ENCODE assay signal across 12 cellular contexts in the genomic region with DNA sequence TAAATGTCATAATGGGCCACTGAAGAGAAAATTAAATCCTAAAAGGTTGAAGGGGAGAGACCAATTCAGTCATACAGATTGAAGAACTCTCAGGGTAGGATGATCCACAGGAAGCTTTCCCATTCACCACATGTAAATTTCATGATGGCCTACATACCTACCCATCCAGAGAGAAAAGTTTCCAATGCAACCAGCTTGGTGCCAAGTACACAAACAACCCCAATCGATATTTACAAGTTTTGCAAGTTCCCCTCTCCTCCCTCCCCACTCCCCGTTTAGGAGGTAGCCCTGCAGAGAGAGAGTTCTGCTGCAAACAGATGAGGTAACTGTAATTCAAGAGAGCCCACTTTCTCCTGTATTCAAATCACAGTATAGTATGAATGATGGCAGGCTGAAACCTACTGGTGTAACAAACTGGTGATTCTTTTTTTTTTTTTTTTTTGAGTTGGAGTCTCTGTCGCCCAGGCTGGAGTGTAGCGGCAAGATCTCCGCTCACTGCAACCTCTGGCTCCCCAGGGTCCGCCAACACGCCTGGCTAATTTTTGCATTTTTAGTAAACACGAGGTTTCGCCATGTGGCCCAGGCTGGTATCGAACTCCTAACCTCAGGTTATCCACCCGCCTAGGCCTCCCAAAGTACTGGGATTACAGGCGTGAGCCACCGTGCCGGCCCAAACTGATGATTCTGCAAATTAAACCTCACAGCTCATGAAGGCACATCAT. TPM values are rescaled to one million over a fixed set of nuclear protein-coding genes. Genes with fewer than 3 reads are reported as not detected.
DNase-seq lines count a peak whose midpoint lies in the region; ATAC-seq lines count a peak whose summit lies in the region.
"Had no signal": no experiment of that assay in that cellular context is flagged by ENCODE, and none has a peak within 500 bp of the region (broad histone marks: within the 10 kb centered on the region; RNA-seq: fewer than 3 reads in every experiment).

No MANE protein-coding gene starts in this region.

- no peaks in the 10 kb centered on the region for H3K27me3 ChIP-seq in iPS-18a (ENCODE audit: control insufficient read depth, insufficient read depth, low read length)

- H3K36me3 ChIP-seq in iPS-18a (ENCODE audit: control insufficient read depth, low read depth, low read length): no peaks in the 10 kb centered on the region

- DNase-seq in HPDE6-E6E7 (ENCODE audit: extremely low spot score) (no peak), occipital lobe (lab: John Stamatoyannopoulos, UW) (no peak), SHP77 (lab: John Stamatoyannopoulos, UW) (no peak), kidney tubule cell (ENCODE audit: low spot score) (no peak)
- DNase-seq: activated gamma-delta T cell, NCI-H2029, small intestine had no signal

- peaks cover 64% of the 10 kb centered on the region for H3K4me1 ChIP-seq in iPS-18a (ENCODE audit: control insufficient read depth, low read depth, low read length)

- ATAC-seq in GM18499 (IDR thresholded peaks at IDR 0.05; ENCODE audit: insufficient read depth, unreplicated experiment): peak; percentile 24
- peak; percentile 37 for ATAC-seq in GM21447 (IDR thresholded peaks at IDR 0.05; ENCODE audit: unreplicated experiment)
- ATAC-seq in HG03460 (IDR thresholded peaks at IDR 0.05; ENCODE audit: unreplicated experiment): peak; percentile 45

- peak overlapping the region; percentile 86 for H3K27ac ChIP-seq in iPS-18a (ENCODE audit: low read length)
- H3K27ac ChIP-seq: SK-N-MC had no signal

- H3K9ac ChIP-seq in iPS-18a (ENCODE audit: low read length): peak overlapping the region; percentile 41

- peak overlapping the region; percentile 18 for H3K4me3 ChIP-seq in iPS-18a (ENCODE audit: low read length)
- H3K4me3 ChIP-seq: SK-N-MC had no signal

- no peaks in the 10 kb centered on the region for H3K9me3 ChIP-seq in iPS-18a (ENCODE audit: control insufficient read depth, low read depth, low read length)

RNA-seq across cellular contexts. Expression of gene FOXO1, which starts 14.4 kb away (rescaled TPM):
- 4.2 TPM for total RNA-seq in occipital lobe
